Comparison of ENCODE assay signal across 17 cellular contexts in the genomic region with DNA sequence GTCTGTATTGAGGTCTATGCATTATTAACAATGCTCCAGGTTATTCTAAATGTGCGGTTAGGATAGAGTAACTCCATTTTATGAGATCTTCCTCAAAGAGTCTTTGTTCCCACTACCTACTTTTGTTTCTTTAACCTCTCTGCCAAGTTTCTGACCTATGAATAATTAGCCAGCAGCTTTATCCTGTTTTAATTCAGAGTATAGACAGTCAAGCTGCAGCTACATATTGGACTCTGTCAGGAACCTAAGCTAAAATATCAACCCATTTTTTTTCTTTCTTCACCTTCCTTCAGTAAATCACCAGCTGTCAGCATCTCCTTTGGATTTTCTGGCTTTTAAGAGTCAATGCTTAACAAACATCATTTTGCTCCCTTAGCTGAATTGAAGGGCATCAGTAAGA.
A peak's percentile ranks its signal among the peaks of the same experiment; 100 is the strongest.
DNase-seq lines count a peak whose midpoint lies in the region; ATAC-seq and TF ChIP-seq lines count a peak whose summit lies in the region.
"Had no signal": no experiment of that assay in that cellular context is flagged by ENCODE, and none has a peak within 500 bp of the region (broad histone marks: within the 10 kb centered on the region; RNA-seq: fewer than 3 reads in every experiment).

No MANE protein-coding gene starts in this region.

- TF ChIP-seq CTCF in mammary epithelial cell (conservative IDR thresholded peaks at IDR 0.05 in 1 of 2, IDR thresholded peaks at IDR 0.05 in 1 of 2; ENCODE audit: extremely low read depth in 1 of 2, insufficient read depth in 1 of 2, low read depth in 1 of 2, low read length in 2 of 2) (no peak), breast epithelium (IDR thresholded peaks at IDR 0.05) (no peak), GM10266 (IDR thresholded peaks at IDR 0.05; ENCODE audit: control insufficient read depth, insufficient read depth, low read depth, missing control alignments) (no peak)

- H3K9me3 Mint-ChIP-seq in stimulated activated memory B cell treated with anti-CD40 and anti-IgM and Interleukin-4, amounts not matched to agents 10 μg/mL and 1 μg/mL and 100 μg/mL, for 72 hours: peaks cover 2% of the 10 kb centered on the region

- peak; percentile 18 for DNase-seq in mammary epithelial cell
- DNase-seq in breast epithelium (ENCODE audit: low spot score in 2 of 2): no peak
- DNase-seq in SK-N-MC (ENCODE audit: low read depth, low spot score): no peak
- peak; percentile 0 for DNase-seq in left kidney (ENCODE audit: low read depth, low spot score)
- no peak for DNase-seq in GM10266 (ENCODE audit: extremely low spot score)
- DNase-seq: CD4-positive, CD25-positive, alpha-beta regulatory T cell; DMS153; DMS79 treated with DMSO at 0.1 percent for 48 hours; EL; GM23248; H7; IMR-90 had no signal

- in situ Hi-C loops in mammary epithelial cell (cut with MboI; ENCODE audit: low sequenced_read_pairs in 2 of 2): no loop called here

- no peak overlapping the region for H3K4me3 Mint-ChIP-seq in stimulated activated memory B cell treated with anti-CD40 and anti-IgM and Interleukin-4, amounts not matched to agents 10 μg/mL and 1 μg/mL and 100 μg/mL, for 72 hours
- H3K4me3 Mint-ChIP-seq: CD4-positive, CD25-positive, alpha-beta regulatory T cell had no signal

- intact Hi-C loops in mammary epithelial cell (cut with micrococcal nuclease) (no loop called here), breast epithelium (cut with DNase I; ENCODE audit: low total_unique reads) (no loop called here)

- no peak overlapping the region for H3K27ac ChIP-seq in mammary epithelial cell (ENCODE audit: insufficient read depth, low read depth, low read length)
- H3K27ac ChIP-seq in breast epithelium: no peak overlapping the region
- peak overlapping the region; percentile 75 for H3K27ac ChIP-seq in SK-N-MC
- H3K27ac ChIP-seq: 22Rv1, GM23248 had no signal

- H3K9me3 ChIP-seq in mammary epithelial cell (replicated peaks; ENCODE audit: insufficient read depth, low read length) (no peaks in the 10 kb centered on the region), breast epithelium (peaks cover 0 to 10% of the 10 kb centered on the region in 2 donors), SK-N-MC (ENCODE audit: low read depth, low read length) (no peaks in the 10 kb centered on the region), skeletal muscle satellite cell (replicated peaks; ENCODE audit: low read length) (no peaks in the 10 kb centered on the region)

- H3K4me3 ChIP-seq in mammary epithelial cell (replicated peaks in 1 of 3; ENCODE audit: insufficient read depth in 1 of 3, low read depth in 2 of 3, low read length in 3 of 3) (no peak overlapping the region), breast epithelium (no peak overlapping the region), SK-N-MC (peak overlapping the region; percentile 72; the same call in 1 of the 2 replicates), skeletal muscle satellite cell (ENCODE audit: low read length) (peak overlapping the region; percentile 56)
- H3K4me3 ChIP-seq: BLaER1 treated with 17β-estradiol and CSF1 and Interleukin-3, amounts not matched to agents 10 nM and 100 nM; GM23248 had no signal

- ATAC-seq in GM21786 (IDR thresholded peaks at IDR 0.05; ENCODE audit: unreplicated experiment): no peak
- ATAC-seq in stimulated activated memory B cell treated with anti-CD40 and anti-IgM and Interleukin-4, amounts not matched to agents 10 μg/mL and 1 μg/mL and 100 μg/mL, for 72 hours: no peak

- dilution Hi-C loops in mammary epithelial cell (cut with HindIII; ENCODE audit: low sequenced_read_pairs): no loop called here

- H3K36me3 ChIP-seq in mammary epithelial cell (ENCODE audit: insufficient read depth, low read length) (no peaks in the 10 kb centered on the region), breast epithelium (no peaks in the 10 kb centered on the region), SK-N-MC (ENCODE audit: insufficient read depth, low read length) (no peaks in the 10 kb centered on the region), skeletal muscle satellite cell (ENCODE audit: insufficient read depth, low read length) (no peaks in the 10 kb centered on the region)
- H3K36me3 ChIP-seq: BLaER1 treated with 17β-estradiol and CSF1 and Interleukin-3, amounts not matched to agents 10 nM and 100 nM had no signal

- H3K4me2 ChIP-seq in mammary epithelial cell (ENCODE audit: insufficient read depth, low read depth, low read length): no peak overlapping the region
- H3K4me2 ChIP-seq in skeletal muscle satellite cell (ENCODE audit: low read length): peak overlapping the region; percentile 71

- H3K79me2 ChIP-seq in mammary epithelial cell (ENCODE audit: insufficient read depth, low read length): no peaks in the 10 kb centered on the region

- no peaks in the 10 kb centered on the region for H3K36me3 Mint-ChIP-seq in stimulated activated memory B cell treated with anti-CD40 and anti-IgM and Interleukin-4, amounts not matched to agents 10 μg/mL and 1 μg/mL and 100 μg/mL, for 72 hours
- H3K36me3 Mint-ChIP-seq: CD4-positive, CD25-positive, alpha-beta regulatory T cell had no signal

- H3K9ac ChIP-seq in mammary epithelial cell (ENCODE audit: insufficient read depth, low read length) (no peak overlapping the region), SK-N-MC (ENCODE audit: insufficient read length) (peak overlapping the region; percentile 53), skeletal muscle satellite cell (ENCODE audit: low read depth, low read length) (peak overlapping the region; percentile 64)
- H3K9ac ChIP-seq: BLaER1 treated with 17β-estradiol and CSF1 and Interleukin-3, amounts not matched to agents 10 nM and 100 nM; GM23248 had no signal

- H3K4me1 ChIP-seq in mammary epithelial cell (ENCODE audit: insufficient read depth, low read length) (no peaks in the 10 kb centered on the region), breast epithelium (no peaks in the 10 kb centered on the region), skeletal muscle satellite cell (ENCODE audit: control insufficient read depth, insufficient read depth, low read length) (peaks cover 7% of the 10 kb centered on the region)

- WGBS in mammary epithelial cell (ENCODE audit: low coverage, missing lambda C conversion rate): 40% methylated on average over 1 of the region's 1 CpG

- H3K4me1 Mint-ChIP-seq in stimulated activated memory B cell treated with anti-CD40 and anti-IgM and Interleukin-4, amounts not matched to agents 10 μg/mL and 1 μg/mL and 100 μg/mL, for 72 hours: no peaks in the 10 kb centered on the region
- H3K4me1 Mint-ChIP-seq: CD4-positive, CD25-positive, alpha-beta regulatory T cell had no signal

- CTCF ChIA-PET in mammary epithelial cell (lab: Charles Lee; ENCODE audit: low non-redundant PET): no interaction called here

- no peaks in the 10 kb centered on the region for H3K27me3 Mint-ChIP-seq in stimulated activated memory B cell treated with anti-CD40 and anti-IgM and Interleukin-4, amounts not matched to agents 10 μg/mL and 1 μg/mL and 100 μg/mL, for 72 hours
- H3K27me3 Mint-ChIP-seq: CD4-positive, CD25-positive, alpha-beta regulatory T cell had no signal

- no peak overlapping the region for H3K27ac Mint-ChIP-seq in stimulated activated memory B cell treated with anti-CD40 and anti-IgM and Interleukin-4, amounts not matched to agents 10 μg/mL and 1 μg/mL and 100 μg/mL, for 72 hours
- H3K27ac Mint-ChIP-seq: CD4-positive, CD25-positive, alpha-beta regulatory T cell had no signal

- no TSS peak for BruUV-seq in mammary epithelial cell (replicated peaks; lab: Mats Ljungman, UMichigan)

- H3K27me3 ChIP-seq in mammary epithelial cell (ENCODE audit: insufficient read depth, low read length) (no peaks in the 10 kb centered on the region), breast epithelium (no peaks in the 10 kb centered on the region), skeletal muscle satellite cell (ENCODE audit: control insufficient read depth, insufficient read depth, low read length) (no peaks in the 10 kb centered on the region)

- H4K20me1 ChIP-seq in mammary epithelial cell (ENCODE audit: insufficient read depth, low read length): no peaks in the 10 kb centered on the region
- H4K20me1 ChIP-seq: BLaER1 treated with 17β-estradiol and CSF1 and Interleukin-3, amounts not matched to agents 10 nM and 100 nM had no signal

- no peak overlapping the region for H2AFZ ChIP-seq in mammary epithelial cell (ENCODE audit: low read depth, low read length)
- H2AFZ ChIP-seq: GM23248 had no signal

- no peak for TF ChIP-seq POLR2A in breast epithelium (IDR thresholded peaks at IDR 0.05)

Comparison
In these comparisons a context has a peak if more than half of its experiments do, and no peak if none do; other contexts are left out.
1. DNase-seq: peak in mammary epithelial cell (single experiment) and left kidney (single experiment); none in breast epithelium (0 of 2), SK-N-MC (single experiment) and GM10266 (single experiment).
2. H3K4me3 ChIP-seq: peak in SK-N-MC (single experiment) and skeletal muscle satellite cell (single experiment); none in mammary epithelial cell (0 of 3) and breast epithelium (0 of 3).